ENCODE assay signal across 19 cellular contexts in the genomic region with DNA sequence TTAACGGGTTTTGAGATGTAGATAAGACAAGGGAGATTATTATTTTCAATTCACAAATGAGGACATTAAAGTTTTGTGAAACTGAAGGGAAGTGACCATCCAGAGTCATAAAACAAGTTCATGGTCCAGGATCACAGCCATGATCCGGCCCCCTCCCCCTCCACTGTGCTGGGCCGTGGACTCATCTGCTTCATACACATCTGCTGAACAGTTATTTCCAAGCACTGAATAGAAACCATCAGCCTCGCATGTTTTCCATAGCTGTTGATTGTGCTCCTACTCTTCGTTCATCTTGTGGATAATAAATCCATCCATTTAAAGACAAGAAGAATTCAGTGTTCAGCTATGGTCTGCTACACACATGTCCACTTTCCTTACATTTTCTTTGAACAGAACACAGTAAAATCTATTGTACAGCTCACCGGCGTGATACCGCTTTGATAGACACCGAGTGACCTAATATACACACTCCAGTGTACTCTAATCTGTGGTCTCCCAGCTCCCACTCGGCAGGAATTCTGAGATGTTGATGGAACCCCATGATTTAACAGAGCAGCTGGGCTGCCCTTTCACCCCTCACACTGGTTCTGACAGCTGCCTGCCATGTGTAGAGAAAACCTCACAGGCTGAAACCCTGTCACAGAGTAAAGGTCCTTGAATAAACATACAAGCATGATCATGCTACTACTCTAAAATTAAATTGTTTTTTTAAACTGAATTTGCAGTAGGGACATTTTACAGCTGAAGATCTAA.
DNase-seq lines count a peak whose midpoint lies in the region; ATAC-seq and TF ChIP-seq lines count a peak whose summit lies in the region.
"Had no signal": no experiment of that assay in that cellular context is flagged by ENCODE, and none has a peak within 500 bp of the region (broad histone marks: within the 10 kb centered on the region; RNA-seq: fewer than 3 reads in every experiment).

No MANE protein-coding gene starts in this region.

- H3K9me3 ChIP-seq in AG04450 (ENCODE audit: control insufficient read depth, insufficient read depth, low read length) (no peaks in the 10 kb centered on the region), mesenchymal stem cell (ENCODE audit: control insufficient read depth, low read length) (no peaks in the 10 kb centered on the region), lower lobe of right lung (no peaks in the 10 kb centered on the region)
- H3K9me3 ChIP-seq: heart right ventricle, mucosa of descending colon had no signal

- no peak overlapping the region for H3K9ac ChIP-seq in mesenchymal stem cell (ENCODE audit: low read length)

- H2BK12ac ChIP-seq in mesenchymal stem cell (ENCODE audit: low read length in 2 of 2) = no peak overlapping the region

- no peak overlapping the region for H4K8ac ChIP-seq in mesenchymal stem cell (ENCODE audit: low read length)

- H3K27me3 ChIP-seq in AG04450 (ENCODE audit: control insufficient read depth, insufficient read depth, low read length) (no peaks in the 10 kb centered on the region), mesenchymal stem cell (ENCODE audit: control insufficient read depth in 1 of 2, insufficient read depth in 1 of 2, low read length in 2 of 2) (no peaks in the 10 kb centered on the region), lower lobe of right lung (ENCODE audit: low read depth) (no peaks in the 10 kb centered on the region)
- H3K27me3 ChIP-seq: heart right ventricle had no signal

- WGBS in mesenchymal stem cell = 61% methylated on average over 9 of the region's 10 CpGs

- H2BK5ac ChIP-seq in mesenchymal stem cell (ENCODE audit: low read depth, low read length, poor library complexity, severe bottlenecking) = no peak overlapping the region

- no peak overlapping the region for H3K27ac ChIP-seq in AG04450 (ENCODE audit: low read depth, low read length)
- no peak overlapping the region for H3K27ac ChIP-seq in mesenchymal stem cell (ENCODE audit: low read length, poor library complexity, severe bottlenecking)
- no peak overlapping the region for H3K27ac ChIP-seq in lower lobe of right lung
- H3K27ac ChIP-seq: epithelial cell of prostate, heart right ventricle, SK-N-MC had no signal

- no peak overlapping the region for H3K14ac ChIP-seq in mesenchymal stem cell (ENCODE audit: low read length in 2 of 2)

- no peaks in the 10 kb centered on the region for H3K36me3 ChIP-seq in mesenchymal stem cell (ENCODE audit: control insufficient read depth in 1 of 2, insufficient read depth in 2 of 2, low read depth in 1 of 2, low read length in 2 of 2)
- no peaks in the 10 kb centered on the region for H3K36me3 ChIP-seq in lower lobe of right lung
- H3K36me3 ChIP-seq: heart right ventricle had no signal

- ATAC-seq in lower lobe of right lung = no peak
- ATAC-seq in stimulated activated naive CD8-positive, alpha-beta T cell treated with anti-CD3 and anti-CD28 coated beads, Interleukin-15, Interleukin-2, amounts not matched to agents 100 U/mL and 50 U/mL, for 24 hours = no peak
- ATAC-seq: heart right ventricle, mucosa of descending colon had no signal

- peaks cover 2% of the 10 kb centered on the region for H3K4me1 ChIP-seq in mesenchymal stem cell (ENCODE audit: control insufficient read depth, insufficient read depth, low read depth, low read length)
- peaks cover 5% of the 10 kb centered on the region for H3K4me1 ChIP-seq in lower lobe of right lung

- intact Hi-C loops in lower lobe of right lung (cut with DNase I) = no loop called here

- TF ChIP-seq CTCF in AG04450 (IDR thresholded peaks at IDR 0.05; ENCODE audit: low read depth, low read length) = no peak
- TF ChIP-seq CTCF in astrocyte of the cerebellum (IDR thresholded peaks at IDR 0.05; ENCODE audit: low read depth, low read length, missing control alignments) = no peak
- TF ChIP-seq CTCF in lower lobe of right lung (IDR thresholded peaks at IDR 0.05) = no peak

- peak; percentile 30 for DNase-seq in AG04450 (ENCODE audit: low read depth, low spot score)
- DNase-seq in LHCN-M2 (ENCODE audit: low read depth) = peak; percentile 97
- peak; percentile 8 for DNase-seq in astrocyte of the cerebellum (ENCODE audit: low read depth)
- peak; percentile 15 for DNase-seq in mesenchymal stem cell
- no peak for DNase-seq in lower lobe of right lung
- DNase-seq in DMS53 treated with DMSO at 0.1 percent for 48 hours (lab: John Stamatoyannopoulos, UW; ENCODE audit: unreplicated experiment) = no peak
- no peak for DNase-seq in stimulated activated naive CD8-positive, alpha-beta T cell treated with anti-CD3 and anti-CD28 coated beads, Interleukin-15, Interleukin-2, amounts not matched to agents 100 U/mL and 50 U/mL, for 24 hours
- no peak for DNase-seq in NCI-H1694 (lab: John Stamatoyannopoulos, UW)
- DNase-seq: ACHN; activated CD4-positive, alpha-beta T cell treated with anti-CD3 and anti-CD28 coated beads, Interleukin-2, amount 50 U/mL, for 1 hour; activated naive CD8-positive, alpha-beta T cell treated with anti-CD3 and anti-CD28 coated beads for 36 hours; activated T-cell treated with anti-CD3 and anti-CD28 coated beads, Interleukin-2, amount 50 U/mL, for 1 hour; heart right ventricle; kidney glomerular epithelial cell; mucosa of descending colon; OCI-M1; posterior cingulate gyrus had no signal

- in situ Hi-C loops in astrocyte of the cerebellum (cut with HindIII; ENCODE audit: low sequenced_read_pairs) = no loop called here

- no peak overlapping the region for H2BK15ac ChIP-seq in mesenchymal stem cell (ENCODE audit: low read depth, poor library complexity, severe bottlenecking)

- H2AK5ac ChIP-seq in mesenchymal stem cell (ENCODE audit: low read length, severe bottlenecking) = no peak overlapping the region

- H3K4me3 ChIP-seq in AG04450 (ENCODE audit: low read depth, low read length) = no peak overlapping the region
- no peak overlapping the region for H3K4me3 ChIP-seq in astrocyte of the cerebellum (ENCODE audit: low read depth, low read length)
- no peak overlapping the region for H3K4me3 ChIP-seq in mesenchymal stem cell (ENCODE audit: insufficient read depth in 1 of 2, low read depth in 1 of 2, low read length in 2 of 2)
- H3K4me3 ChIP-seq in lower lobe of right lung = no peak overlapping the region
- H3K4me3 ChIP-seq: heart right ventricle, mucosa of descending colon, SK-N-MC had no signal

- no peaks in the 10 kb centered on the region for H3K79me1 ChIP-seq in mesenchymal stem cell (replicated peaks; ENCODE audit: low read length, poor library complexity, severe bottlenecking)

- H3K18ac ChIP-seq in mesenchymal stem cell (ENCODE audit: low read depth in 1 of 2, low read length in 2 of 2) = no peak overlapping the region

- no peak overlapping the region for H2BK120ac ChIP-seq in mesenchymal stem cell (ENCODE audit: low read depth, low read length)

- H3K4me2 ChIP-seq in mesenchymal stem cell (ENCODE audit: low read length, poor library complexity, severe bottlenecking) = peak overlapping the region; percentile 17

- POLR2A ChIA-PET in AG04450 (lab: Yijun Ruan, JAX) = interaction anchor here (0.6 to 1.1 kb wide), 3 partner anchors 19 to 97 kb away, joined by 3 read pairs; no protein-coding TSS in a partner anchor

- no peak overlapping the region for H4K91ac ChIP-seq in mesenchymal stem cell (ENCODE audit: low read length)

- no peak overlapping the region for H3K4ac ChIP-seq in mesenchymal stem cell (ENCODE audit: low read depth in 1 of 2, low read length in 2 of 2)

- no peak overlapping the region for H2AFZ ChIP-seq in mesenchymal stem cell (ENCODE audit: low read depth, low read length)

- CTCF ChIA-PET in AG04450 (lab: Charles Lee) = interaction anchor here (1.0 kb wide), 1 partner anchor 13 kb away, joined by 3 read pairs; no protein-coding TSS in a partner anchor

- no peak overlapping the region for H3K23ac ChIP-seq in mesenchymal stem cell (ENCODE audit: low read length in 2 of 2)

Comparison
In these comparisons a context has a peak if more than half of its experiments do, and no peak if none do; other contexts are left out.
1. DNase-seq: peak in AG04450 (single experiment), LHCN-M2 (single experiment), astrocyte of the cerebellum (single experiment) and mesenchymal stem cell (single experiment); none in lower lobe of right lung (single experiment), DMS53 treated with DMSO at 0.1 percent for 48 hours (single experiment), stimulated activated naive CD8-positive, alpha-beta T cell treated with anti-CD3 and anti-CD28 coated beads, Interleukin-15, Interleukin-2, amounts not matched to agents 100 U/mL and 50 U/mL, for 24 hours (single experiment) and NCI-H1694 (single experiment).